8 cellular contexts compared by ENCODE assay signal in the genomic region with DNA sequence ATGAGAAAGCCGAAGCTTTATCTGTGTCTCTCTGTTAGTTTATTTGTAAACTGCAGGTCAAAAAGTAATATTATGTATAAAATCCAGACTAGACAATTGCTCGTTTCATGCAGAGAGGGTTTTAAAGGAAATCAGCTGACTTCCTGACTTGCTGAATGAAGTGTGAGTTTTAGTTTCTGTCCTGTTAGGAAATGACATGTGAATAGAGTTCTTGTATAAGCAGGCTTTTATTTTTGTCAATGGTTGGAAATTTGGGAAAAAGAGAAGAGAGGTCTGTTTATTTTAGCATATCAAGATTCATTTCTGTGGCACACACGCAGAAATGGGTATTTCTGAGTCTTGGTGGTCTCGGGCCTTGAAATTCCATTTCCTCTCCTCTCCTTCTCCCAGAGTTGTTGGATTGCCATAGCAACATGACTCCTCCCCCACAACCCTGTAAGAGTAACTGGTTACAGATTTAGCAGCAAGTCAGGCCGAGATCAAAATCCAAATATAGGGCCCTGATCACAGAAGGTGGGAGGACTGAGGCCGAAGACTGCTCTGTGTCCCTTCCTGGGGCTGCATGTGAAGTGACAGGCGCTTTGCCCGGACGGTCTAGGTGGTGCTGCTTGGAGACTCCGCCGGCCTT.
DNase-seq lines count a peak whose midpoint lies in the region; ATAC-seq and TF ChIP-seq lines count a peak whose summit lies in the region.

No MANE protein-coding gene starts in this region.

- H3K4me2 ChIP-seq in mammary epithelial cell (ENCODE audit: insufficient read depth, low read depth, low read length) = no peak overlapping the region

- in situ Hi-C loops in mammary epithelial cell (cut with MboI; ENCODE audit: low sequenced_read_pairs in 2 of 2) = no loop called here

- dilution Hi-C loops in mammary epithelial cell (cut with HindIII; ENCODE audit: low sequenced_read_pairs) = no loop called here

- no peak overlapping the region for H2AFZ ChIP-seq in mammary epithelial cell (ENCODE audit: low read depth, low read length)

- H3K27me3 ChIP-seq in rectal smooth muscle tissue (ENCODE audit: control insufficient read depth, insufficient read depth, low read length) (no peaks in the 10 kb centered on the region), mammary epithelial cell (ENCODE audit: insufficient read depth, low read length) (no peaks in the 10 kb centered on the region)

- H3K9ac ChIP-seq in rectal smooth muscle tissue (ENCODE audit: low read length) (no peak overlapping the region), mammary epithelial cell (ENCODE audit: insufficient read depth, low read length) (no peak overlapping the region)

- WGBS in mammary epithelial cell (ENCODE audit: low coverage, missing lambda C conversion rate) = 98% methylated on average over 11 of the region's 11 CpGs

- H3K4me1 Mint-ChIP-seq in activated naive CD4-positive, alpha-beta T cell treated with anti-CD3 and anti-CD28 coated beads for 36 hours (ENCODE audit: low read depth) = peaks cover 56% of the 10 kb centered on the region

- no peaks in the 10 kb centered on the region for H3K27me3 Mint-ChIP-seq in activated naive CD4-positive, alpha-beta T cell treated with anti-CD3 and anti-CD28 coated beads for 36 hours (ENCODE audit: low read depth)

- no TSS peak for BruUV-seq in mammary epithelial cell (replicated peaks; lab: Mats Ljungman, UMichigan)

- H3K27ac Mint-ChIP-seq in activated naive CD4-positive, alpha-beta T cell treated with anti-CD3 and anti-CD28 coated beads for 36 hours = peak overlapping the region; percentile 86

- no peak for DNase-seq in AG04449 (ENCODE audit: low read depth, low spot score)
- peak; percentile 62 for DNase-seq in activated naive CD4-positive, alpha-beta T cell treated with anti-CD3 and anti-CD28 coated beads for 36 hours
- peak; percentile 55 for DNase-seq in Right ventricle myocardium superior
- DNase-seq in mammary epithelial cell = no peak

- H3K4me3 ChIP-seq in AG04449 (ENCODE audit: low read depth, low read length) = peak overlapping the region; percentile 32
- H3K4me3 ChIP-seq in rectal smooth muscle tissue (ENCODE audit: low read length) = peak overlapping the region; percentile 42
- no peak overlapping the region for H3K4me3 ChIP-seq in mammary epithelial cell (replicated peaks in 1 of 3; ENCODE audit: insufficient read depth in 1 of 3, low read depth in 2 of 3, low read length in 3 of 3)

- H3K9me3 Mint-ChIP-seq in activated naive CD4-positive, alpha-beta T cell treated with anti-CD3 and anti-CD28 coated beads for 36 hours = peaks cover 6% of the 10 kb centered on the region

- intact Hi-C loops in activated naive CD4-positive, alpha-beta T cell treated with anti-CD3 and anti-CD28 coated beads for 36 hours (cut with micrococcal nuclease) = loop anchor here (1.0 to 5.0 kb wide), 7 partner anchors 18 to 274 kb away; partner anchors contain the start of genes GCH1 and SAMD4A
- intact Hi-C loops in Right ventricle myocardium superior (cut with DNase I) (no loop called here), mammary epithelial cell (cut with micrococcal nuclease) (no loop called here)

- H3K4me3 Mint-ChIP-seq in activated naive CD4-positive, alpha-beta T cell treated with anti-CD3 and anti-CD28 coated beads for 36 hours = peak overlapping the region; percentile 61

- CTCF ChIA-PET in AG04449 (lab: Yijun Ruan, JAX) = interaction anchor here (1.6 to 2.0 kb wide), 2 partner anchors 44 to 146 kb away, joined by 4 to 10 read pairs; no protein-coding TSS in a partner anchor
- CTCF ChIA-PET in activated naive CD4-positive, alpha-beta T cell treated with anti-CD3 and anti-CD28 coated beads for 36 hours (lab: Charles Lee) = interaction anchor here (0.6 to 1.9 kb wide), 8 partner anchors 15 to 146 kb away, joined by 3 to 12 read pairs (median 4); partner anchors contain the start of gene SAMD4A
- CTCF ChIA-PET in mammary epithelial cell (lab: Charles Lee; ENCODE audit: low non-redundant PET) = no interaction called here

- POLR2A ChIA-PET in AG04449 (lab: Yijun Ruan, JAX) = interaction anchor here (0.8 to 1.4 kb wide), 2 partner anchors 10 to 27 kb away, joined by 3 to 4 read pairs; no protein-coding TSS in a partner anchor

- peaks cover 3% of the 10 kb centered on the region for H3K36me3 Mint-ChIP-seq in activated naive CD4-positive, alpha-beta T cell treated with anti-CD3 and anti-CD28 coated beads for 36 hours (ENCODE audit: low read depth)

- H3K9me3 ChIP-seq in mammary epithelial cell (replicated peaks; ENCODE audit: insufficient read depth, low read length) = no peaks in the 10 kb centered on the region

- H3K4me1 ChIP-seq in rectal smooth muscle tissue (ENCODE audit: control insufficient read depth, insufficient read depth, low read length) (peaks cover 42% of the 10 kb centered on the region), mammary epithelial cell (ENCODE audit: insufficient read depth, low read length) (no peaks in the 10 kb centered on the region)

- no peak for TF ChIP-seq CTCF in AG04449 (IDR thresholded peaks at IDR 0.05; ENCODE audit: insufficient read depth, low read length, missing control alignments)
- no peak for TF ChIP-seq CTCF in mammary epithelial cell (conservative IDR thresholded peaks at IDR 0.05 in 1 of 2, IDR thresholded peaks at IDR 0.05 in 1 of 2; ENCODE audit: extremely low read depth in 1 of 2, insufficient read depth in 1 of 2, low read depth in 1 of 2, low read length in 2 of 2)

- H4K20me1 ChIP-seq in mammary epithelial cell (ENCODE audit: insufficient read depth, low read length) = no peaks in the 10 kb centered on the region

- H3K79me2 ChIP-seq in mammary epithelial cell (ENCODE audit: insufficient read depth, low read length) = peaks cover 76% of the 10 kb centered on the region

- ATAC-seq in GM19351 (IDR thresholded peaks at IDR 0.05; ENCODE audit: unreplicated experiment) (peak; percentile 71), HG03460 (IDR thresholded peaks at IDR 0.05; ENCODE audit: unreplicated experiment) (peak; percentile 70), Right ventricle myocardium superior (ENCODE audit: poor library complexity) (peak; percentile 90), GM19463 (IDR thresholded peaks at IDR 0.05; ENCODE audit: unreplicated experiment) (no peak)

- H3K27ac ChIP-seq in rectal smooth muscle tissue (ENCODE audit: low read depth, low read length) (peak overlapping the region; percentile 91), mammary epithelial cell (ENCODE audit: insufficient read depth, low read depth, low read length) (no peak overlapping the region)

- no peaks in the 10 kb centered on the region for H3K36me3 ChIP-seq in rectal smooth muscle tissue (ENCODE audit: control insufficient read depth, insufficient read depth, low read length)
- no peaks in the 10 kb centered on the region for H3K36me3 ChIP-seq in mammary epithelial cell (ENCODE audit: insufficient read depth, low read length)

Comparison
In these comparisons a context has a peak if more than half of its experiments do, and no peak if none do; other contexts are left out.
1. DNase-seq: peak in activated naive CD4-positive, alpha-beta T cell treated with anti-CD3 and anti-CD28 coated beads for 36 hours (single experiment) and Right ventricle myocardium superior (single experiment); none in AG04449 (single experiment) and mammary epithelial cell (single experiment).
2. H3K4me3 ChIP-seq: peak in AG04449 (single experiment) and rectal smooth muscle tissue (single experiment); none in mammary epithelial cell (0 of 3).